Comparison of ENCODE assay signal across 1 cellular context in the genomic region with DNA sequence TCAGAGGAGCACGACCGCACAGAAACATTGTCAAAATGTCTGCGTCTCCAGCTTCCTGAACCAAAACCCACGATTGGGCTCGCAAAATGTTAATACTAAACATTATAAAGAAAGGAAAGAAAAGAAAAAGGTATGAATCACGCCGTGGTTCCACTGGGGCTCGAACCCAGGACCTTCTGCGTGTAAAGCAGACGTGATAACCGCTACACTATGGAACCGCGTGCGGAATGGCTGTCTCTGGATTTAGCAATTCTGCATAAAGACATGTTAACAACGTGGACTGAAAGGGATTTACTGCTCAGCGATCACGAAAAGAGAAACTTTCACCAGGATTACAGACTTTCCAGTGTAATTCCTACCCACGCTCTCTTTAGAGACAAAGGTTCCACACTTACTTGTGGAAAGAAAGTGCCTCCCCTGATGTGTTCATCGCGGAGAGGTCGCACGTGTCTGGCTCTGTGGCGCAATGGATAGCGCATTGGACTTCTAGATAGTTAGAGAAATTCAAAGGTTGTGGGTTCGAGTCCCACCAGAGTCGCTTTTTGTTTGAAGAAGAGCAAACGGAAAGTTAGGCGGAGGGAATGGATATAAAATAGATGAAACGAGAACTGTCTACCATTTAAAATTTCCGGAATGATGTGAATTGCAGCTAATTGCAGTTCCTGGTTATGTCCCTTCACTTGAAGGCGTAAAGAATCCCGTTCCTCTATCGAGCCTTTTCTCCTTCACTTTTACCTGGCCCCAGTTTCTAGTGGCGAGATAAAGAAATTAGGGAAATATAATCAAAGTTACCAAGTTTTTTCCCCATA.
TF ChIP-seq lines count a peak whose summit lies in the region.

No MANE protein-coding gene starts in this region.

TF ChIP-seq in H1, 55 proteins besides CTCF, POLR2A, EP300 and RAD21:
- TF ChIP-seq SP4 (IDR thresholded peaks at IDR 0.05; ENCODE audit: low read length) (no peak), TBP (IDR thresholded peaks at IDR 0.05; ENCODE audit: low read depth, low read length) (peak; percentile 97), RNF2 (IDR thresholded peaks at IDR 0.05; ENCODE audit: borderline replicate concordance, low read depth, low read length, missing control alignments, poor library complexity, severe bottlenecking) (no peak), CEBPB (IDR thresholded peaks at IDR 0.05; ENCODE audit: low read depth, low read length) (peak; percentile 65), ASH2L (IDR thresholded peaks at IDR 0.05; ENCODE audit: low read length) (peak; percentile 94), BCL11A (IDR thresholded peaks at IDR 0.05; ENCODE audit: low read depth in 2 of 2, low read length in 2 of 2) (no peak), HDAC6 (IDR thresholded peaks at IDR 0.05; ENCODE audit: low read depth, low read length) (no peak), KDM4A (IDR thresholded peaks at IDR 0.05; ENCODE audit: low read depth, low read length, severe bottlenecking) (peak; percentile 46), TEAD4 (IDR thresholded peaks at IDR 0.05; ENCODE audit: low read depth, low read length) (peak; percentile 69), HDAC2 (IDR thresholded peaks at IDR 0.05; ENCODE audit: borderline replicate concordance in 1 of 2, low read depth in 2 of 2, low read length in 2 of 2) (peak in 1 of 2 experiments; percentile 36; a peak in 1 of 4 replicates), CBX5 (IDR thresholded peaks at IDR 0.05; ENCODE audit: low read depth, low read length) (no peak), CBX8 (IDR thresholded peaks at IDR 0.05; ENCODE audit: borderline replicate concordance, low read depth, low read length) (no peak), YY1 (IDR thresholded peaks at IDR 0.05; ENCODE audit: low read depth, low read length) (peak; percentile 46; the same call in 1 of the 2 replicates), GABPA (IDR thresholded peaks at IDR 0.05; ENCODE audit: borderline replicate concordance, insufficient read depth, low read length) (no peak), FOSL1 (IDR thresholded peaks at IDR 0.05; ENCODE audit: insufficient read depth, low read depth, low read length) (no peak), SAP30 (IDR thresholded peaks at IDR 0.05; ENCODE audit: insufficient read depth, insufficient replicate concordance, low read length) (peak; percentile 36), POU5F1 (IDR thresholded peaks at IDR 0.05; ENCODE audit: low read depth, low read length) (no peak), CREB1 (IDR thresholded peaks at IDR 0.05) (no peak; the same call in 1 of the 2 replicates), RBBP5 (IDR thresholded peaks at IDR 0.05; ENCODE audit: borderline replicate concordance, low read depth, low read length) (peak; percentile 99), ZNF274 (IDR thresholded peaks at IDR 0.05; ENCODE audit: borderline replicate concordance, extremely low read depth, low read length) (no peak), SRF (IDR thresholded peaks at IDR 0.05; ENCODE audit: low read depth, low read length) (no peak), KDM1A (IDR thresholded peaks at IDR 0.05; ENCODE audit: borderline replicate concordance, low read length) (no peak), TAF1 (IDR thresholded peaks at IDR 0.05; ENCODE audit: low read depth, low read length) (peak; percentile 9; the same call in 1 of the 2 replicates), CHD1 (IDR thresholded peaks at IDR 0.05; ENCODE audit: low read depth, low read length) (0 out of 2 replicates have a peak, but pooled peaks have one; percentile 10), SIN3A (conservative IDR thresholded peaks at IDR 0.05 in 1 of 2, IDR thresholded peaks at IDR 0.05 in 1 of 2; ENCODE audit: low read depth in 1 of 2, low read length in 2 of 2) (peak in 1 of 2 experiments; percentile 13; a peak in 1 of 4 replicates), CTBP2 (IDR thresholded peaks at IDR 0.05; ENCODE audit: borderline replicate concordance, insufficient read depth, insufficient read length, low read length) (no peak)
- TF ChIP-seq, protein P1, sequence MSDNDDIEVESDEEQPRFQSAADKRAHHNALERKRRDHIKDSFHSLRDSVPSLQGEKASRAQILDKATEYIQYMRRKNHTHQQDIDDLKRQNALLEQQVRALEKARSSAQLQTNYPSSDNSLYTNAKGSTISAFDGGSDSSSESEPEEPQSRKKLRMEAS (IDR thresholded peaks at IDR 0.05) = peak; percentile 87; the same call in 1 of the 2 replicates
- TF ChIP-seq, protein P2, sequence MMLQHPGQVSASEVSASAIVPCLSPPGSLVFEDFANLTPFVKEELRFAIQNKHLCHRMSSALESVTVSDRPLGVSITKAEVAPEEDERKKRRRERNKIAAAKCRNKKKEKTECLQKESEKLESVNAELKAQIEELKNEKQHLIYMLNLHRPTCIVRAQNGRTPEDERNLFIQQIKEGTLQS (IDR thresholded peaks at IDR 0.05; ENCODE audit: insufficient read depth, low read depth, low read length) = no peak
- TF ChIP-seq, protein P3, sequence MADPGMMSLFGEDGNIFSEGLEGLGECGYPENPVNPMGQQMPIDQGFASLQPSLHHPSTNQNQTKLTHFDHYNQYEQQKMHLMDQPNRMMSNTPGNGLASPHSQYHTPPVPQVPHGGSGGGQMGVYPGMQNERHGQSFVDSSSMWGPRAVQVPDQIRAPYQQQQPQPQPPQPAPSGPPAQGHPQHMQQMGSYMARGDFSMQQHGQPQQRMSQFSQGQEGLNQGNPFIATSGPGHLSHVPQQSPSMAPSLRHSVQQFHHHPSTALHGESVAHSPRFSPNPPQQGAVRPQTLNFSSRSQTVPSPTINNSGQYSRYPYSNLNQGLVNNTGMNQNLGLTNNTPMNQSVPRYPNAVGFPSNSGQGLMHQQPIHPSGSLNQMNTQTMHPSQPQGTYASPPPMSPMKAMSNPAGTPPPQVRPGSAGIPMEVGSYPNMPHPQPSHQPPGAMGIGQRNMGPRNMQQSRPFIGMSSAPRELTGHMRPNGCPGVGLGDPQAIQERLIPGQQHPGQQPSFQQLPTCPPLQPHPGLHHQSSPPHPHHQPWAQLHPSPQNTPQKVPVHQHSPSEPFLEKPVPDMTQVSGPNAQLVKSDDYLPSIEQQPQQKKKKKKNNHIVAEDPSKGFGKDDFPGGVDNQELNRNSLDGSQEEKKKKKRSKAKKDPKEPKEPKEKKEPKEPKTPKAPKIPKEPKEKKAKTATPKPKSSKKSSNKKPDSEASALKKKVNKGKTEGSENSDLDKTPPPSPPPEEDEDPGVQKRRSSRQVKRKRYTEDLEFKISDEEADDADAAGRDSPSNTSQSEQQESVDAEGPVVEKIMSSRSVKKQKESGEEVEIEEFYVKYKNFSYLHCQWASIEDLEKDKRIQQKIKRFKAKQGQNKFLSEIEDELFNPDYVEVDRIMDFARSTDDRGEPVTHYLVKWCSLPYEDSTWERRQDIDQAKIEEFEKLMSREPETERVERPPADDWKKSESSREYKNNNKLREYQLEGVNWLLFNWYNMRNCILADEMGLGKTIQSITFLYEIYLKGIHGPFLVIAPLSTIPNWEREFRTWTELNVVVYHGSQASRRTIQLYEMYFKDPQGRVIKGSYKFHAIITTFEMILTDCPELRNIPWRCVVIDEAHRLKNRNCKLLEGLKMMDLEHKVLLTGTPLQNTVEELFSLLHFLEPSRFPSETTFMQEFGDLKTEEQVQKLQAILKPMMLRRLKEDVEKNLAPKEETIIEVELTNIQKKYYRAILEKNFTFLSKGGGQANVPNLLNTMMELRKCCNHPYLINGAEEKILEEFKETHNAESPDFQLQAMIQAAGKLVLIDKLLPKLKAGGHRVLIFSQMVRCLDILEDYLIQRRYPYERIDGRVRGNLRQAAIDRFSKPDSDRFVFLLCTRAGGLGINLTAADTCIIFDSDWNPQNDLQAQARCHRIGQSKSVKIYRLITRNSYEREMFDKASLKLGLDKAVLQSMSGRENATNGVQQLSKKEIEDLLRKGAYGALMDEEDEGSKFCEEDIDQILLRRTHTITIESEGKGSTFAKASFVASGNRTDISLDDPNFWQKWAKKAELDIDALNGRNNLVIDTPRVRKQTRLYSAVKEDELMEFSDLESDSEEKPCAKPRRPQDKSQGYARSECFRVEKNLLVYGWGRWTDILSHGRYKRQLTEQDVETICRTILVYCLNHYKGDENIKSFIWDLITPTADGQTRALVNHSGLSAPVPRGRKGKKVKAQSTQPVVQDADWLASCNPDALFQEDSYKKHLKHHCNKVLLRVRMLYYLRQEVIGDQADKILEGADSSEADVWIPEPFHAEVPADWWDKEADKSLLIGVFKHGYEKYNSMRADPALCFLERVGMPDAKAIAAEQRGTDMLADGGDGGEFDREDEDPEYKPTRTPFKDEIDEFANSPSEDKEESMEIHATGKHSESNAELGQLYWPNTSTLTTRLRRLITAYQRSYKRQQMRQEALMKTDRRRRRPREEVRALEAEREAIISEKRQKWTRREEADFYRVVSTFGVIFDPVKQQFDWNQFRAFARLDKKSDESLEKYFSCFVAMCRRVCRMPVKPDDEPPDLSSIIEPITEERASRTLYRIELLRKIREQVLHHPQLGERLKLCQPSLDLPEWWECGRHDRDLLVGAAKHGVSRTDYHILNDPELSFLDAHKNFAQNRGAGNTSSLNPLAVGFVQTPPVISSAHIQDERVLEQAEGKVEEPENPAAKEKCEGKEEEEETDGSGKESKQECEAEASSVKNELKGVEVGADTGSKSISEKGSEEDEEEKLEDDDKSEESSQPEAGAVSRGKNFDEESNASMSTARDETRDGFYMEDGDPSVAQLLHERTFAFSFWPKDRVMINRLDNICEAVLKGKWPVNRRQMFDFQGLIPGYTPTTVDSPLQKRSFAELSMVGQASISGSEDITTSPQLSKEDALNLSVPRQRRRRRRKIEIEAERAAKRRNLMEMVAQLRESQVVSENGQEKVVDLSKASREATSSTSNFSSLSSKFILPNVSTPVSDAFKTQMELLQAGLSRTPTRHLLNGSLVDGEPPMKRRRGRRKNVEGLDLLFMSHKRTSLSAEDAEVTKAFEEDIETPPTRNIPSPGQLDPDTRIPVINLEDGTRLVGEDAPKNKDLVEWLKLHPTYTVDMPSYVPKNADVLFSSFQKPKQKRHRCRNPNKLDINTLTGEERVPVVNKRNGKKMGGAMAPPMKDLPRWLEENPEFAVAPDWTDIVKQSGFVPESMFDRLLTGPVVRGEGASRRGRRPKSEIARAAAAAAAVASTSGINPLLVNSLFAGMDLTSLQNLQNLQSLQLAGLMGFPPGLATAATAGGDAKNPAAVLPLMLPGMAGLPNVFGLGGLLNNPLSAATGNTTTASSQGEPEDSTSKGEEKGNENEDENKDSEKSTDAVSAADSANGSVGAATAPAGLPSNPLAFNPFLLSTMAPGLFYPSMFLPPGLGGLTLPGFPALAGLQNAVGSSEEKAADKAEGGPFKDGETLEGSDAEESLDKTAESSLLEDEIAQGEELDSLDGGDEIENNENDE (IDR thresholded peaks at IDR 0.05; ENCODE audit: insufficient replicate concordance, low read length) = no peak
- TF ChIP-seq, protein P4, sequence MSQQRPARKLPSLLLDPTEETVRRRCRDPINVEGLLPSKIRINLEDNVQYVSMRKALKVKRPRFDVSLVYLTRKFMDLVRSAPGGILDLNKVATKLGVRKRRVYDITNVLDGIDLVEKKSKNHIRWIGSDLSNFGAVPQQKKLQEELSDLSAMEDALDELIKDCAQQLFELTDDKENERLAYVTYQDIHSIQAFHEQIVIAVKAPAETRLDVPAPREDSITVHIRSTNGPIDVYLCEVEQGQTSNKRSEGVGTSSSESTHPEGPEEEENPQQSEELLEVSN (IDR thresholded peaks at IDR 0.05) = peak; percentile 50; the same call in 1 of the 2 replicates
